In genomic region chr3:37015631-37016030, GRCh38 we compare ENCODE assay signal across 24 cellular contexts.
"Had no signal": no experiment of that assay in that cellular context is flagged by ENCODE, and none has a peak within 500 bp of the region (broad histone marks: within the 10 kb centered on the region; RNA-seq: fewer than 3 reads in every experiment).

No MANE protein-coding gene starts in this region.

- H3K79me2 ChIP-seq: hepatocyte had no signal

- H3K27me3 ChIP-seq: esophagus squamous epithelium, hepatocyte, ovary, sigmoid colon, testis, tibial artery had no signal

- H3K27me3 Mint-ChIP-seq: effector memory CD8-positive, alpha-beta T cell; memory B cell; stimulated activated memory B cell treated with anti-CD40 and anti-IgM and Interleukin-4, amounts not matched to agents 10 μg/mL and 1 μg/mL and 100 μg/mL, for 72 hours; type B pancreatic cell had no signal

- H3K27ac Mint-ChIP-seq: effector memory CD8-positive, alpha-beta T cell; memory B cell; natural killer cell; stimulated activated memory B cell treated with anti-CD40 and anti-IgM and Interleukin-4, amounts not matched to agents 10 μg/mL and 1 μg/mL and 100 μg/mL, for 72 hours; type B pancreatic cell had no signal

- H2AFZ ChIP-seq: hepatocyte had no signal

- H3K4me1 Mint-ChIP-seq: memory B cell; natural killer cell; stimulated activated memory B cell treated with anti-CD40 and anti-IgM and Interleukin-4, amounts not matched to agents 10 μg/mL and 1 μg/mL and 100 μg/mL, for 72 hours had no signal

- FAIRE-seq: endometrium, frontal cortex, islet of Langerhans had no signal

- H3K4me2 ChIP-seq: hepatocyte had no signal

- H3K4me3 ChIP-seq: esophagus squamous epithelium, hepatocyte, lung, ovary, sigmoid colon, testis, tibial artery had no signal

- H3K9me3 ChIP-seq: esophagus squamous epithelium, ovary, sigmoid colon, testis, tibial artery had no signal

- ATAC-seq: effector memory CD8-positive, alpha-beta T cell; left colon; natural killer cell; stimulated activated memory B cell treated with anti-CD40 and anti-IgM and Interleukin-4, amounts not matched to agents 10 μg/mL and 1 μg/mL and 100 μg/mL, for 72 hours; stimulated activated naive CD8-positive, alpha-beta T cell treated with anti-CD3 and anti-CD28 coated beads, Interleukin-15, Interleukin-2, amounts not matched to agents 100 U/mL and 50 U/mL, for 24 hours had no signal

- DNase-seq: cortex of kidney; effector memory CD8-positive, alpha-beta T cell; erythroblast; esophagus squamous epithelium; left colon; natural killer cell; occipital lobe; ovary; retina; sigmoid colon; stimulated activated CD4-positive, alpha-beta T cell treated with anti-CD3 and anti-CD28 coated beads, Interleukin-2, amount 100 ng/mL, for 24 hours; stimulated activated CD4-positive, alpha-beta T cell treated with anti-CD3 and anti-CD28 coated beads, Interleukin-4, amount 100 ng/mL, for 24 hours; stimulated activated naive CD8-positive, alpha-beta T cell treated with anti-CD3 and anti-CD28 coated beads, Interleukin-15, Interleukin-2, amounts not matched to agents 100 U/mL and 50 U/mL, for 24 hours; substantia nigra; testis; tibial artery had no signal

- H3K27ac ChIP-seq: esophagus squamous epithelium, hepatocyte, ovary, sigmoid colon, testis, tibial artery had no signal

- H3K4me3 Mint-ChIP-seq: effector memory CD8-positive, alpha-beta T cell; memory B cell; natural killer cell; stimulated activated memory B cell treated with anti-CD40 and anti-IgM and Interleukin-4, amounts not matched to agents 10 μg/mL and 1 μg/mL and 100 μg/mL, for 72 hours; type B pancreatic cell had no signal

- H3K4me1 ChIP-seq: esophagus squamous epithelium, sigmoid colon, testis, tibial artery had no signal

- H3K36me3 ChIP-seq: ovary had no signal
